In the genomic region with DNA sequence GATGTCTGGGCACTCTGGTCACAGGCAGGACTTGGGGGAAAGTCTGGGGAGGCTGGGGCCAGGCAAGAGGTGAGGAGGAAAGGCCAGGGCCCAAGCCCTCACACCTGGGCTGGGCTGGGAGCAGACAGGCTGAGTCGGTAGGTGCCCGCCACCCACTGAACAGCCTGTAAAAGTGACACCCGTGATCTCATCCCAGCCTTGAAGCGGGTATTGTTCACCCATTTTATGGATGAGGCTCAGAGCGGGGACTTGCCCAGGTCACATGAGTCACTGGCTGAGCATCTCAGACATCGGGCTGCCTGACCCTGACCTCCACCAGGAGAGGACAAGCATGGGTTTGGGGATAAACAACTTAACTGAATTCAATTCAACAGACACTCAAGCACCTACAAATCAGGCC, we compare ENCODE assay signal across 22 cellular contexts. TPM values are rescaled to one million over a fixed set of nuclear protein-coding genes. Genes with fewer than 3 reads are reported as not detected.
DNase-seq lines count a peak whose midpoint lies in the region; ATAC-seq, FAIRE-seq and TF ChIP-seq lines count a peak whose summit lies in the region.
"Had no signal": no experiment of that assay in that cellular context is flagged by ENCODE, and none has a peak within 500 bp of the region (broad histone marks: within the 10 kb centered on the region; RNA-seq: fewer than 3 reads in every experiment).

No MANE protein-coding gene starts in this region.

- peak overlapping the region; percentile 98 for H4K91ac ChIP-seq in mesenchymal stem cell (ENCODE audit: low read length)

- H3K9me3 ChIP-seq in A549 (no peaks in the 10 kb centered on the region), mesenchymal stem cell (ENCODE audit: control insufficient read depth, low read length) (no peaks in the 10 kb centered on the region)
- H3K9me3 ChIP-seq: left ventricle myocardium inferior, prostate gland had no signal

- peak overlapping the region; percentile 41 for H3K27ac Mint-ChIP-seq in central memory CD8-positive, alpha-beta T cell (ENCODE audit: low read depth)
- H3K27ac Mint-ChIP-seq: activated CD8-positive, alpha-beta T cell treated with anti-CD3 and anti-CD28 coated beads, Interleukin-2, amount 10 ng/mL, durations not matched to agents 7 days and 5 days; activated T-helper 17 cell treated with anti-CD3 and anti-CD28 coated beads, Interleukin-2, amount 50 U/mL, for 72 hours; endodermal cell had no signal

- peak overlapping the region; percentile 54 for H2BK120ac ChIP-seq in mesenchymal stem cell (ENCODE audit: low read depth, low read length)

- peak in 1 of 2 experiments; percentile 51; a peak in 3 of 6 replicates for ATAC-seq in A549
- no peak for ATAC-seq in central memory CD8-positive, alpha-beta T cell (replicated peaks; ENCODE audit: extremely low read depth, poor library complexity, severe bottlenecking)
- ATAC-seq: activated CD8-positive, alpha-beta T cell treated with anti-CD3 and anti-CD28 coated beads, Interleukin-2, amount 10 ng/mL, durations not matched to agents 7 days and 5 days; activated T-helper 17 cell treated with anti-CD3 and anti-CD28 coated beads, Interleukin-2, amount 50 U/mL, for 72 hours; Right ventricle myocardium inferior had no signal

- H3K18ac ChIP-seq in mesenchymal stem cell (ENCODE audit: low read depth in 1 of 2, low read length in 2 of 2), result peak overlapping the region; percentile 81 to 90

- H3K36me3 Mint-ChIP-seq in central memory CD8-positive, alpha-beta T cell (ENCODE audit: insufficient read depth), result no peaks in the 10 kb centered on the region

- no peaks in the 10 kb centered on the region for H3K9me3 Mint-ChIP-seq in central memory CD8-positive, alpha-beta T cell
- H3K9me3 Mint-ChIP-seq: activated T-helper 17 cell treated with anti-CD3 and anti-CD28 coated beads, Interleukin-2, amount 50 U/mL, for 72 hours; endodermal cell had no signal

- peaks cover 18% of the 10 kb centered on the region for H3K4me1 ChIP-seq in A549
- peaks cover 40% of the 10 kb centered on the region for H3K4me1 ChIP-seq in mesenchymal stem cell (ENCODE audit: control insufficient read depth, insufficient read depth, low read depth, low read length)
- H3K4me1 ChIP-seq: prostate gland had no signal

- peaks cover 6% of the 10 kb centered on the region for H3K4me1 Mint-ChIP-seq in central memory CD8-positive, alpha-beta T cell

- no peak overlapping the region for H3K23ac ChIP-seq in mesenchymal stem cell (ENCODE audit: low read length in 2 of 2)

- H2BK5ac ChIP-seq in mesenchymal stem cell (ENCODE audit: low read depth, low read length, poor library complexity, severe bottlenecking), result no peak overlapping the region

- peak overlapping the region; percentile 8 for H2BK15ac ChIP-seq in mesenchymal stem cell (ENCODE audit: low read depth, poor library complexity, severe bottlenecking)

- DNase-seq in A549 (ENCODE audit: low read depth in 1 of 2, low spot score in 1 of 2), result peak in 1 of 2 experiments; percentile 73
- DNase-seq in HTR-8/SVneo (ENCODE audit: insufficient read length, low spot score), result no peak
- DNase-seq in central memory CD8-positive, alpha-beta T cell (ENCODE audit: low spot score in 2 of 2), result no peak
- DNase-seq in mesenchymal stem cell, result peak; percentile 65
- DNase-seq in ecto neural progenitor cell (ENCODE audit: low spot score), result no peak
- DNase-seq in MV-4-11 (lab: John Stamatoyannopoulos, UW), result no peak
- no peak for DNase-seq in SKM-1 treated with dmso at 0.1 percent for 144 hours (lab: John Stamatoyannopoulos, UW; ENCODE audit: unreplicated experiment)
- DNase-seq in GM13977 (ENCODE audit: low spot score), result no peak
- DNase-seq: activated CD8-positive, alpha-beta T cell treated with anti-CD3 and anti-CD28 coated beads, Interleukin-2, amount 10 ng/mL, durations not matched to agents 7 days and 5 days; central memory CD4-positive, alpha-beta T cell; endodermal cell; HCEC 1CT; Kasumi-1; left ventricle myocardium inferior; NCI-H1417 treated with DMSO at 0.1 percent for 48 hours; stimulated activated naive CD4-positive, alpha-beta T cell; T-helper 2 cell had no signal

- H3K4ac ChIP-seq in mesenchymal stem cell (ENCODE audit: low read depth in 1 of 2, low read length in 2 of 2), result peak overlapping the region; percentile 66 to 91

- in situ Hi-C loops in GM13977 (cut with MboI; ENCODE audit: low pct_unique_long_range_greater_than_20kb, low sequenced_read_pairs, unreplicated experiment), result no loop called here

- peak overlapping the region in 1 of 2 experiments; percentile 12 for H3K14ac ChIP-seq in mesenchymal stem cell (ENCODE audit: low read length in 2 of 2)

- TF ChIP-seq EP300 in A549 (IDR thresholded peaks at IDR 0.05), result no peak

- 26% methylated on average over 6 of the region's 6 CpGs for WGBS in A549 (ENCODE audit: missing lambda C conversion rate)
- 41% methylated on average over 6 of the region's 6 CpGs for WGBS in mesenchymal stem cell

- H3K79me1 ChIP-seq in mesenchymal stem cell (replicated peaks; ENCODE audit: low read length, poor library complexity, severe bottlenecking), result no peaks in the 10 kb centered on the region

- no peak overlapping the region for H2AK5ac ChIP-seq in mesenchymal stem cell (ENCODE audit: low read length, severe bottlenecking)

- no peak for TF ChIP-seq CTCF in A549 (IDR thresholded peaks at IDR 0.05)
- TF ChIP-seq CTCF in GM13977 (IDR thresholded peaks at IDR 0.05; ENCODE audit: extremely low read depth, insufficient read depth, missing control alignments), result no peak

- FAIRE-seq in A549 (lab: Jason Lieb, UNC) (no peak), HTR-8/SVneo (lab: Jason Lieb, UNC) (peak; percentile 58)
- FAIRE-seq: A204.1 had no signal

- H3K27me3 ChIP-seq in mesenchymal stem cell (ENCODE audit: control insufficient read depth in 1 of 2, insufficient read depth in 1 of 2, low read length in 2 of 2), result peaks cover 0 to 15% of the 10 kb centered on the region in 2 experiments

- H3K4me3 Mint-ChIP-seq in central memory CD8-positive, alpha-beta T cell, result no peak overlapping the region
- H3K4me3 Mint-ChIP-seq: activated CD8-positive, alpha-beta T cell treated with anti-CD3 and anti-CD28 coated beads, Interleukin-2, amount 10 ng/mL, durations not matched to agents 7 days and 5 days; activated T-helper 17 cell treated with anti-CD3 and anti-CD28 coated beads, Interleukin-2, amount 50 U/mL, for 72 hours; endodermal cell had no signal

- H3K36me3 ChIP-seq in mesenchymal stem cell (ENCODE audit: control insufficient read depth in 1 of 2, insufficient read depth in 2 of 2, low read depth in 1 of 2, low read length in 2 of 2), result no peaks in the 10 kb centered on the region
- H3K36me3 ChIP-seq: left ventricle myocardium inferior, prostate gland had no signal

- peak overlapping the region; percentile 77 to 80 for H2BK12ac ChIP-seq in mesenchymal stem cell (ENCODE audit: low read length in 2 of 2)

- H4K8ac ChIP-seq in mesenchymal stem cell (ENCODE audit: low read length), result peak overlapping the region; percentile 94

- no peak for TF ChIP-seq POLR2A in A549 (IDR thresholded peaks at IDR 0.05; ENCODE audit: low read length)

- H3K27ac ChIP-seq in A549 (peak overlapping the region; percentile 65 to 74), mesenchymal stem cell (ENCODE audit: low read length, poor library complexity, severe bottlenecking) (peak overlapping the region; percentile 20)
- H3K27ac ChIP-seq: C4-2B, left ventricle myocardium inferior, prostate gland had no signal

- H3K4me3 ChIP-seq in A549 (no peak overlapping the region), mesenchymal stem cell (ENCODE audit: insufficient read depth in 1 of 2, low read depth in 1 of 2, low read length in 2 of 2) (no peak overlapping the region)
- H3K4me3 ChIP-seq: left ventricle myocardium inferior, prostate gland had no signal

- peak overlapping the region; percentile 34 for H2AFZ ChIP-seq in mesenchymal stem cell (ENCODE audit: low read depth, low read length)

- peaks cover 12% of the 10 kb centered on the region for H3K27me3 Mint-ChIP-seq in central memory CD8-positive, alpha-beta T cell
- H3K27me3 Mint-ChIP-seq: activated T-helper 17 cell treated with anti-CD3 and anti-CD28 coated beads, Interleukin-2, amount 50 U/mL, for 72 hours had no signal

- no peak for TF ChIP-seq RAD21 in A549 (conservative IDR thresholded peaks at IDR 0.05 in 1 of 2, IDR thresholded peaks at IDR 0.05 in 1 of 2)

- H3K9ac ChIP-seq in mesenchymal stem cell (ENCODE audit: low read length), result no peak overlapping the region

- POLR2A ChIA-PET in A549 (lab: Yijun Ruan, JAX), result no interaction called here

- CTCF ChIA-PET in A549 (lab: Yijun Ruan, JAX), result interaction anchor here (1.2 to 5.9 kb wide), 6 partner anchors 10 to 187 kb away, joined by 3 to 29 read pairs (median 14); no protein-coding TSS in a partner anchor

- H3K4me2 ChIP-seq in A549, result peak overlapping the region; percentile 36
- H3K4me2 ChIP-seq in mesenchymal stem cell (ENCODE audit: low read length, poor library complexity, severe bottlenecking), result no peak overlapping the region

TF ChIP-seq in A549, 52 proteins besides CTCF, POLR2A, EP300 and RAD21 (continues in another document):
- TF ChIP-seq RFX5 (IDR thresholded peaks at IDR 0.05), result no peak
- TF ChIP-seq HEYL (CRISPR knock-in tag; IDR thresholded peaks at IDR 0.05), result no peak
- TF ChIP-seq, protein P1, sequence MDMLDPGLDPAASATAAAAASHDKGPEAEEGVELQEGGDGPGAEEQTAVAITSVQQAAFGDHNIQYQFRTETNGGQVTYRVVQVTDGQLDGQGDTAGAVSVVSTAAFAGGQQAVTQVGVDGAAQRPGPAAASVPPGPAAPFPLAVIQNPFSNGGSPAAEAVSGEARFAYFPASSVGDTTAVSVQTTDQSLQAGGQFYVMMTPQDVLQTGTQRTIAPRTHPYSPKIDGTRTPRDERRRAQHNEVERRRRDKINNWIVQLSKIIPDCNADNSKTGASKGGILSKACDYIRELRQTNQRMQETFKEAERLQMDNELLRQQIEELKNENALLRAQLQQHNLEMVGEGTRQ (IDR thresholded peaks at IDR 0.05), result no peak
- no peak for TF ChIP-seq CBX2 (IDR thresholded peaks at IDR 0.05; ENCODE audit: borderline replicate concordance, low read depth)
- TF ChIP-seq JUN (IDR thresholded peaks at IDR 0.05), result no peak
- peak; percentile 59; the same call in 1 of the 2 replicates for TF ChIP-seq MAX (IDR thresholded peaks at IDR 0.05)
- TF ChIP-seq ESRRA (IDR thresholded peaks at IDR 0.05; ENCODE audit: borderline replicate concordance, low read length), result no peak
- TF ChIP-seq GATA3 (IDR thresholded peaks at IDR 0.05; ENCODE audit: borderline replicate concordance), result peak; percentile 58; the same call in 1 of the 2 replicates

RNA-seq across cellular contexts. Expression of gene CTSH, which starts 52.0 kb away (rescaled TPM):
- polyA plus RNA-seq in A549 (2011; rRNA removed) (33.3 and 33.4 TPM in 2 replicates), A549 (2017; fragmentation: RNase III; extraction: RNeasy Plus Mini Kit Qiagen cat#74134 plus additional on column Dnase treatment) (25.2 to 36.2 TPM (median 32.8 TPM) in 3 replicates)
- 24.2 and 24.3 TPM in 2 replicates for polyA plus RNA-seq in A549 (2012; cell fraction: cytosol; rRNA removed)
- 20.3 and 29.3 TPM in 2 replicates for polyA plus RNA-seq in A549 (2012; cell fraction: nucleus; rRNA removed)
- 16.9 and 20.6 TPM in 2 replicates for polyA minus RNA-seq in A549 (2011; rRNA and poly(A)+ RNA removed)
- 28.4 TPM for polyA plus RNA-seq in mesenchymal stem cell (2013, experiment 1 of 2)
- 29.4 TPM for polyA plus RNA-seq in mesenchymal stem cell (2013, experiment 2 of 2)
